9 cellular contexts compared by ENCODE assay signal in the genomic region with DNA sequence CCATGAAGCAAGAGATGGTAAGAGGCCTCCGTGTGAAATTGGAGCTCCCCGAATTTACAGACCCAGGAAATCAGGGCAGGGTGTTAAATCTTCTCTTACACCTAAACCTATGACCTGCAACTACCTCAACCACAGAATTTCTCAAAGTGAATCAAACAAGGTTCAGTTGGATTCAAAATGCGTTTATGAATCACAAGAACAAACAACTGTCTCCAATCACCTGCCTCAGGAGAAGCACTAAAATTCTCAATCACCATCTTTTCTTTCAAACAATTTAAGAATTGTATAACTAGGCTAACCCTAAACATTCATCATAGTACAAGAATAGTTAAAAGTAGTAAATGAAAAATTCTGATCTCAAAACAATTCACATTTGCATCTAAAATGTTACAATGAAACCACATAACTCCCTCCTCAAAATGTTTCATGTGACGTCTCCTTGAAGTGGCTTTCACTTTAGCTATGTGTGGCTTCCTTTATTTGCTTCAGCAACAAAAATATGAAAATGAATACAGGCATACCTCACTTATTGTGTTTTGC. TPM values are rescaled to one million over a fixed set of nuclear protein-coding genes. Genes with fewer than 3 reads are reported as not detected.
A peak's percentile ranks its signal among the peaks of the same experiment; 100 is the strongest.
DNase-seq lines count a peak whose midpoint lies in the region; ATAC-seq and TF ChIP-seq lines count a peak whose summit lies in the region.
"Had no signal": no experiment of that assay in that cellular context is flagged by ENCODE, and none has a peak within 500 bp of the region (broad histone marks: within the 10 kb centered on the region; RNA-seq: fewer than 3 reads in every experiment).

No MANE protein-coding gene starts in this region.

- H3K36me3 Mint-ChIP-seq in naive thymus-derived CD4-positive, alpha-beta T cell = peaks cover 0 to 11% (median 5%) of the 10 kb centered on the region in 5 donors
- H3K36me3 Mint-ChIP-seq in chondrocyte (ENCODE audit: low read depth) = no peaks in the 10 kb centered on the region

- no peaks in the 10 kb centered on the region for H3K36me3 ChIP-seq in naive thymus-derived CD4-positive, alpha-beta T cell (ENCODE audit: control insufficient read depth in 2 of 3, insufficient read depth in 3 of 3, low read length in 3 of 3)
- 0 out of 2 replicates have a peak, but pooled peaks cover 2% of the 10 kb centered on the region for H3K36me3 ChIP-seq in SJCRH30

- peaks cover 0 to 50% (median 4%) of the 10 kb centered on the region in 5 donors for H3K27me3 Mint-ChIP-seq in naive thymus-derived CD4-positive, alpha-beta T cell
- no peaks in the 10 kb centered on the region for H3K27me3 Mint-ChIP-seq in chondrocyte (ENCODE audit: low read depth)

- TF ChIP-seq CTCF in chondrocyte (IDR thresholded peaks at IDR 0.05) = no peak

- H3K4me1 Mint-ChIP-seq in naive thymus-derived CD4-positive, alpha-beta T cell = peaks cover 31 to 66% (median 55%) of the 10 kb centered on the region in 7 donors
- H3K4me1 Mint-ChIP-seq in chondrocyte (ENCODE audit: low read depth) = peaks cover 18% of the 10 kb centered on the region

- CTCF ChIA-PET in naive thymus-derived CD4-positive, alpha-beta T cell (lab: Charles Lee) = interaction anchor here (0.6 kb wide), 1 partner anchor 8 kb away, joined by 4 read pairs; no protein-coding TSS in a partner anchor

- POLR2A ChIA-PET in naive thymus-derived CD4-positive, alpha-beta T cell (lab: Charles Lee) = interaction anchor here (1.4 to 2.9 kb wide), 3 partner anchors 17 to 1500 kb away, joined by 4 to 12 read pairs (median 5); partner anchors contain the start of genes PPP3CA and UBE2D3

- ATAC-seq in GM18520 (IDR thresholded peaks at IDR 0.05; ENCODE audit: unreplicated experiment) = peak; percentile 89
- peak; percentile 90 for ATAC-seq in GM21717 (IDR thresholded peaks at IDR 0.05; ENCODE audit: unreplicated experiment)
- ATAC-seq in HG03521 (IDR thresholded peaks at IDR 0.05; ENCODE audit: unreplicated experiment) = peak; percentile 89
- ATAC-seq in naive thymus-derived CD4-positive, alpha-beta T cell = peak; percentile 93

- H3K27ac Mint-ChIP-seq in naive thymus-derived CD4-positive, alpha-beta T cell = peak overlapping the region; percentile 1 to 92 (median 83)
- H3K27ac Mint-ChIP-seq in chondrocyte (ENCODE audit: unreplicated experiment) = no peak overlapping the region

- no peaks in the 10 kb centered on the region for H3K9me3 ChIP-seq in naive thymus-derived CD4-positive, alpha-beta T cell (ENCODE audit: control insufficient read depth in 2 of 3, low read length in 3 of 3)
- H3K9me3 ChIP-seq in SJCRH30 (replicated peaks) = no peaks in the 10 kb centered on the region

- peak overlapping the region; percentile 31 for H3K4me3 ChIP-seq in naive thymus-derived CD4-positive, alpha-beta T cell (ENCODE audit: low read length)
- H3K4me3 ChIP-seq in SJCRH30 = no peak overlapping the region

- H3K27me3 ChIP-seq in naive thymus-derived CD4-positive, alpha-beta T cell (ENCODE audit: control insufficient read depth in 2 of 2, insufficient read depth in 2 of 2, low read length in 2 of 2) = no peaks in the 10 kb centered on the region
- no peaks in the 10 kb centered on the region for H3K27me3 ChIP-seq in SJCRH30

- DNase-seq in naive thymus-derived CD4-positive, alpha-beta T cell = peak in 7 of 9 donors; percentile 47 to 78 (median 66)
- DNase-seq in NCI-H345 treated with DMSO at 0.1 percent for 48 hours (lab: John Stamatoyannopoulos, UW; ENCODE audit: unreplicated experiment) = no peak
- DNase-seq in chondrocyte (ENCODE audit: low spot score) = no peak
- DNase-seq in activated effector memory CD4-positive, alpha-beta T cell treated with Interleukin-2 at 50 U/mL for 16 hours = no peak
- no peak for DNase-seq in SJCRH30
- DNase-seq: GOT3 had no signal

- H3K9me3 Mint-ChIP-seq in naive thymus-derived CD4-positive, alpha-beta T cell = peaks cover 0 to 2% (median 0%) of the 10 kb centered on the region in 11 donors
- H3K9me3 Mint-ChIP-seq in chondrocyte (ENCODE audit: low read depth) = no peaks in the 10 kb centered on the region

- H3K27ac ChIP-seq in naive thymus-derived CD4-positive, alpha-beta T cell (ENCODE audit: low read depth, low read length) = no peak overlapping the region
- H3K27ac ChIP-seq in SJCRH30 = no peak overlapping the region

- intact Hi-C loops in naive thymus-derived CD4-positive, alpha-beta T cell (cut with micrococcal nuclease) = loop anchor here (1.0 to 5.0 kb wide), 9 partner anchors 8 to 306 kb away; partner anchors contain the start of gene PPP3CA (in 2 of the 2)

- H3K4me1 ChIP-seq in naive thymus-derived CD4-positive, alpha-beta T cell (ENCODE audit: control insufficient read depth in 2 of 2, insufficient read depth in 2 of 2, low read length in 2 of 2) = peaks cover 18 to 49% of the 10 kb centered on the region in 2 donors
- H3K4me1 ChIP-seq in SJCRH30 = no peaks in the 10 kb centered on the region

- peak overlapping the region; percentile 68 to 86 (median 82) for H3K4me3 Mint-ChIP-seq in naive thymus-derived CD4-positive, alpha-beta T cell
- no peak overlapping the region for H3K4me3 Mint-ChIP-seq in chondrocyte (ENCODE audit: unreplicated experiment)

RNA-seq across cellular contexts. Expression of gene PPP3CA, which starts 19.2 kb away (rescaled TPM):
- total RNA-seq in naive thymus-derived CD4-positive, alpha-beta T cell = 10 to 100 TPM; 14.7 to 30.9 (median 23.8) TPM
- 1 to 10 TPM; 2.9 to 5.6 TPM for polyA plus RNA-seq in naive thymus-derived CD4-positive, alpha-beta T cell
- total RNA-seq in chondrocyte = 36.5 to 46.4 TPM (median 38.3 TPM) in 3 replicates
- total RNA-seq in SJCRH30 (2014; rRNA removed; shearing (Covaris generic)) = 36.2 and 38.4 TPM in 2 replicates

Comparison
In these comparisons a context has a peak if more than half of its experiments do, and no peak if none do; other contexts are left out.
1. DNase-seq: peak in naive thymus-derived CD4-positive, alpha-beta T cell (7 of 9); none in NCI-H345 treated with DMSO at 0.1 percent for 48 hours (single experiment), chondrocyte (single experiment), activated effector memory CD4-positive, alpha-beta T cell treated with Interleukin-2 at 50 U/mL for 16 hours (single experiment) and SJCRH30 (0 of 2).
2. Peak in every context shown above with its lines, with median percentiles within 50 percentile points of each other: ATAC-seq.